Comparison of ENCODE assay signal across 35 cellular contexts in genomic region chr20:45066372-45066771, GRCh38. TPM values are rescaled to one million over a fixed set of nuclear protein-coding genes. Genes with fewer than 3 reads are reported as not detected.
A peak's percentile ranks its signal among the peaks of the same experiment; 100 is the strongest.
DNase-seq lines count a peak whose midpoint lies in the region; ATAC-seq, FAIRE-seq and TF ChIP-seq lines count a peak whose summit lies in the region.
"Had no signal": no experiment of that assay in that cellular context is flagged by ENCODE, and none has a peak within 500 bp of the region (broad histone marks: within the 10 kb centered on the region; RNA-seq: fewer than 3 reads in every experiment).

No MANE protein-coding gene starts in this region.

- no peak overlapping the region for H3K4me2 ChIP-seq in astrocyte (ENCODE audit: low read length)
- no peak overlapping the region for H3K4me2 ChIP-seq in trophoblast cell (ENCODE audit: low read length)

- H2BK5ac ChIP-seq in trophoblast cell (ENCODE audit: low read depth, low read length, poor library complexity) = no peak overlapping the region

- no peak overlapping the region for H2BK120ac ChIP-seq in trophoblast cell (ENCODE audit: insufficient read depth, low read length, poor library complexity)

- DNase-seq in activated CD8-positive, alpha-beta T cell treated with anti-CD3 and anti-CD28 coated beads for 36 hours = no peak
- no peak for DNase-seq in activated CD8-positive, alpha-beta T cell treated with anti-CD3 and anti-CD28 coated beads, Interleukin-2, amount 10 ng/mL, durations not matched to agents 7 days and 5 days
- peak; percentile 68 for DNase-seq in astrocyte (ENCODE audit: low read depth)
- DNase-seq in fibroblast of villous mesenchyme (ENCODE audit: low read depth) = peak; percentile 32
- peak in 1 of 2 donors; percentile 39 for DNase-seq in trophoblast cell
- DNase-seq in 8988T = no peak
- no peak for DNase-seq in GDM1 (lab: John Stamatoyannopoulos, UW)
- no peak for DNase-seq in DMS153 treated with DMSO at 0.1 percent for 48 hours (lab: John Stamatoyannopoulos, UW; ENCODE audit: unreplicated experiment)
- DNase-seq: activated effector memory CD4-positive, alpha-beta T cell treated with Interleukin-2 at 50 U/mL for 16 hours; brain microvascular endothelial cell; C1 segment of cervical spinal cord; Caco-2; DMS79 treated with DMSO at 0.1 percent for 48 hours; GF-D8; GM23248; head of caudate nucleus; MV-4-11; naive thymus-derived CD8-positive, alpha-beta T cell; NCI-H1436 treated with DMSO at 0.1 percent for 48 hours; NCI-H2081 treated with DMSO at 0.1 percent for 48 hours; NCI-H226; NCI-H69; SHP77 treated with DMSO at 0.1 percent for 48 hours; stimulated activated naive B cell treated with anti-CD40 and anti-IgM and Interleukin-4, amounts not matched to agents 10 μg/mL and 1 μg/mL and 100 μg/mL, for 72 hours had no signal

- peak overlapping the region; percentile 13 for H4K91ac ChIP-seq in trophoblast cell (ENCODE audit: low read depth, low read length)

- peaks cover 73% of the 10 kb centered on the region for H3K4me1 Mint-ChIP-seq in activated CD8-positive, alpha-beta T cell treated with anti-CD3 and anti-CD28 coated beads for 36 hours (ENCODE audit: low read depth)
- peaks cover 17% of the 10 kb centered on the region for H3K4me1 Mint-ChIP-seq in activated CD8-positive, alpha-beta T cell treated with anti-CD3 and anti-CD28 coated beads, Interleukin-2, amount 10 ng/mL, durations not matched to agents 7 days and 5 days (ENCODE audit: low read depth)
- peaks cover 15% of the 10 kb centered on the region for H3K4me1 Mint-ChIP-seq in astrocyte (ENCODE audit: low read depth, unreplicated experiment)

- POLR2A ChIA-PET in activated CD8-positive, alpha-beta T cell treated with anti-CD3 and anti-CD28 coated beads for 36 hours (lab: Charles Lee) = no interaction called here
- POLR2A ChIA-PET in activated CD8-positive, alpha-beta T cell treated with anti-CD3 and anti-CD28 coated beads, Interleukin-2, amount 10 ng/mL, durations not matched to agents 7 days and 5 days (lab: Charles Lee) = no interaction called here

- no peak overlapping the region for H3K14ac ChIP-seq in trophoblast cell (ENCODE audit: low read length)

- intact Hi-C loops in activated CD8-positive, alpha-beta T cell treated with anti-CD3 and anti-CD28 coated beads for 36 hours (cut with micrococcal nuclease) = no loop called here

- CTCF ChIA-PET in activated CD8-positive, alpha-beta T cell treated with anti-CD3 and anti-CD28 coated beads for 36 hours (lab: Charles Lee) = interaction anchor here (1.6 to 2.3 kb wide), 2 partner anchors 14 to 30 kb away, joined by 4 to 9 read pairs; no protein-coding TSS in a partner anchor
- CTCF ChIA-PET in activated CD8-positive, alpha-beta T cell treated with anti-CD3 and anti-CD28 coated beads, Interleukin-2, amount 10 ng/mL, durations not matched to agents 7 days and 5 days (lab: Charles Lee) = interaction anchor here (1.2 to 3.8 kb wide), 2 partner anchors 13 to 23 kb away, joined by 3 to 20 read pairs; no protein-coding TSS in a partner anchor

- no peak overlapping the region for H3K4ac ChIP-seq in trophoblast cell (ENCODE audit: low read depth, low read length)

- H3K9me3 Mint-ChIP-seq in activated CD8-positive, alpha-beta T cell treated with anti-CD3 and anti-CD28 coated beads for 36 hours = no peaks in the 10 kb centered on the region
- H3K9me3 Mint-ChIP-seq in activated CD8-positive, alpha-beta T cell treated with anti-CD3 and anti-CD28 coated beads, Interleukin-2, amount 10 ng/mL, durations not matched to agents 7 days and 5 days (ENCODE audit: insufficient read depth) = no peaks in the 10 kb centered on the region
- peaks cover 9% of the 10 kb centered on the region for H3K9me3 Mint-ChIP-seq in astrocyte (ENCODE audit: unreplicated experiment)
- H3K9me3 Mint-ChIP-seq: naive thymus-derived CD8-positive, alpha-beta T cell; stimulated activated naive B cell treated with anti-CD40 and anti-IgM and Interleukin-4, amounts not matched to agents 10 μg/mL and 1 μg/mL and 100 μg/mL, for 72 hours; T-helper 2 cell treated with Interferon-gamma antibody and Interleukin-4, amounts not matched to agents 5 μg/mL and 100 μg/mL, for 36 hours had no signal

- H2AFZ ChIP-seq in astrocyte (ENCODE audit: low read depth, low read length) = no peak overlapping the region
- no peak overlapping the region for H2AFZ ChIP-seq in trophoblast cell (ENCODE audit: insufficient read depth, low read length, poor library complexity)
- H2AFZ ChIP-seq: GM23248 had no signal

- H3K27me3 ChIP-seq in astrocyte (ENCODE audit: insufficient read depth, low read length) (no peaks in the 10 kb centered on the region), trophoblast cell (ENCODE audit: insufficient read depth, low read length) (no peaks in the 10 kb centered on the region)
- H3K27me3 ChIP-seq: brain microvascular endothelial cell, suprapubic skin had no signal

- ATAC-seq in activated CD8-positive, alpha-beta T cell treated with anti-CD3 and anti-CD28 coated beads for 36 hours = no peak
- ATAC-seq in activated CD8-positive, alpha-beta T cell treated with anti-CD3 and anti-CD28 coated beads, Interleukin-2, amount 10 ng/mL, durations not matched to agents 7 days and 5 days = no peak
- ATAC-seq: HepG2; naive thymus-derived CD8-positive, alpha-beta T cell; Panc1; stimulated activated naive B cell treated with anti-CD40 and anti-IgM and Interleukin-4, amounts not matched to agents 10 μg/mL and 1 μg/mL and 100 μg/mL, for 72 hours had no signal

- no peak overlapping the region for H2AK5ac ChIP-seq in trophoblast cell (ENCODE audit: low read length)

- H2BK12ac ChIP-seq in trophoblast cell (ENCODE audit: low read length) = no peak overlapping the region

- peak overlapping the region; percentile 2 for H3K27ac Mint-ChIP-seq in activated CD8-positive, alpha-beta T cell treated with anti-CD3 and anti-CD28 coated beads for 36 hours
- no peak overlapping the region for H3K27ac Mint-ChIP-seq in activated CD8-positive, alpha-beta T cell treated with anti-CD3 and anti-CD28 coated beads, Interleukin-2, amount 10 ng/mL, durations not matched to agents 7 days and 5 days
- no peak overlapping the region for H3K27ac Mint-ChIP-seq in astrocyte (ENCODE audit: unreplicated experiment)
- H3K27ac Mint-ChIP-seq: T-helper 2 cell treated with Interferon-gamma antibody and Interleukin-4, amounts not matched to agents 5 μg/mL and 100 μg/mL, for 36 hours had no signal

- H4K8ac ChIP-seq in trophoblast cell (ENCODE audit: low read depth, low read length) = no peak overlapping the region

- no peak overlapping the region for H3K18ac ChIP-seq in trophoblast cell (ENCODE audit: low read length)

- WGBS in trophoblast cell (ENCODE audit: extremely low coverage, insufficient coverage, insufficient read length) = no CpG with 5 or more reads among the region's 7 CpGs

- H3K36me3 Mint-ChIP-seq in activated CD8-positive, alpha-beta T cell treated with anti-CD3 and anti-CD28 coated beads for 36 hours (ENCODE audit: low read depth) = peaks cover 69% of the 10 kb centered on the region
- H3K36me3 Mint-ChIP-seq in activated CD8-positive, alpha-beta T cell treated with anti-CD3 and anti-CD28 coated beads, Interleukin-2, amount 10 ng/mL, durations not matched to agents 7 days and 5 days (ENCODE audit: low read depth) = peaks cover 72% of the 10 kb centered on the region
- H3K36me3 Mint-ChIP-seq in astrocyte (ENCODE audit: low read depth, unreplicated experiment) = peaks cover 9% of the 10 kb centered on the region

- H3K4me3 Mint-ChIP-seq in activated CD8-positive, alpha-beta T cell treated with anti-CD3 and anti-CD28 coated beads for 36 hours = no peak overlapping the region
- H3K4me3 Mint-ChIP-seq in activated CD8-positive, alpha-beta T cell treated with anti-CD3 and anti-CD28 coated beads, Interleukin-2, amount 10 ng/mL, durations not matched to agents 7 days and 5 days = no peak overlapping the region
- H3K4me3 Mint-ChIP-seq in astrocyte (ENCODE audit: unreplicated experiment) = no peak overlapping the region
- H3K4me3 Mint-ChIP-seq: stimulated activated naive B cell treated with anti-CD40 and anti-IgM and Interleukin-4, amounts not matched to agents 10 μg/mL and 1 μg/mL and 100 μg/mL, for 72 hours; T-helper 2 cell treated with Interferon-gamma antibody and Interleukin-4, amounts not matched to agents 5 μg/mL and 100 μg/mL, for 36 hours had no signal

- H3K36me3 ChIP-seq in astrocyte (ENCODE audit: insufficient read depth, low read length) = peaks cover 3% of the 10 kb centered on the region
- H3K36me3 ChIP-seq in trophoblast cell (ENCODE audit: control insufficient read depth in 1 of 2, insufficient read depth in 2 of 2, low read length in 2 of 2) = peaks cover 3 to 4% of the 10 kb centered on the region in 2 experiments
- H3K36me3 ChIP-seq: brain microvascular endothelial cell, suprapubic skin had no signal

- H3K27ac ChIP-seq in astrocyte (ENCODE audit: low read depth, low read length) (no peak overlapping the region), trophoblast cell (ENCODE audit: low read depth, low read length) (no peak overlapping the region)
- H3K27ac ChIP-seq: 22Rv1, brain microvascular endothelial cell, suprapubic skin had no signal

- H3K79me2 ChIP-seq in astrocyte (ENCODE audit: insufficient read depth, low read length) (peaks cover 12% of the 10 kb centered on the region), trophoblast cell (ENCODE audit: control insufficient read depth, insufficient read depth, low read length, poor library complexity) (peaks cover 8% of the 10 kb centered on the region)

- H4K12ac ChIP-seq in trophoblast cell (ENCODE audit: low read depth, low read length) = no peak overlapping the region

- H3K9ac ChIP-seq in astrocyte (ENCODE audit: low read length) (no peak overlapping the region), trophoblast cell (ENCODE audit: low read length) (no peak overlapping the region)
- H3K9ac ChIP-seq: GM23248 had no signal

- peaks cover 7% of the 10 kb centered on the region for H4K20me1 ChIP-seq in astrocyte (ENCODE audit: insufficient read depth, low read length)

- TF ChIP-seq CTCF in activated CD8-positive, alpha-beta T cell treated with anti-CD3 and anti-CD28 coated beads for 36 hours (IDR thresholded peaks at IDR 0.05) = no peak
- TF ChIP-seq CTCF in astrocyte (IDR thresholded peaks at IDR 0.05; ENCODE audit: insufficient read depth, low read depth, low read length) (no peak), fibroblast of villous mesenchyme (IDR thresholded peaks at IDR 0.05; ENCODE audit: insufficient read depth, low read depth, low read length) (no peak)

- no peaks in the 10 kb centered on the region for H3K9me3 ChIP-seq in astrocyte (ENCODE audit: insufficient read depth, low read depth, low read length)
- H3K9me3 ChIP-seq in trophoblast cell (ENCODE audit: insufficient read depth, low read depth, low read length) = peaks cover 2% of the 10 kb centered on the region
- H3K9me3 ChIP-seq: suprapubic skin had no signal

- no peaks in the 10 kb centered on the region for H3K27me3 Mint-ChIP-seq in activated CD8-positive, alpha-beta T cell treated with anti-CD3 and anti-CD28 coated beads for 36 hours
- H3K27me3 Mint-ChIP-seq in activated CD8-positive, alpha-beta T cell treated with anti-CD3 and anti-CD28 coated beads, Interleukin-2, amount 10 ng/mL, durations not matched to agents 7 days and 5 days (ENCODE audit: low read depth) = no peaks in the 10 kb centered on the region
- H3K27me3 Mint-ChIP-seq in astrocyte (ENCODE audit: low read depth, unreplicated experiment) = no peaks in the 10 kb centered on the region
- H3K27me3 Mint-ChIP-seq: naive thymus-derived CD8-positive, alpha-beta T cell; stimulated activated naive B cell treated with anti-CD40 and anti-IgM and Interleukin-4, amounts not matched to agents 10 μg/mL and 1 μg/mL and 100 μg/mL, for 72 hours had no signal

- no peak overlapping the region for H3K23ac ChIP-seq in trophoblast cell (ENCODE audit: low read length)

- H3K4me3 ChIP-seq in astrocyte (ENCODE audit: insufficient read depth, low read depth, low read length) = no peak overlapping the region
- no peak overlapping the region for H3K4me3 ChIP-seq in fibroblast of villous mesenchyme (ENCODE audit: low read depth, low read length)
- H3K4me3 ChIP-seq in trophoblast cell (ENCODE audit: low read depth, low read length) = no peak overlapping the region
- H3K4me3 ChIP-seq: GM23248, suprapubic skin had no signal

- no peak for FAIRE-seq in astrocyte (lab: Jason Lieb, UNC)
- FAIRE-seq: HepG2 had no signal

- H3K4me1 ChIP-seq in astrocyte (ENCODE audit: insufficient read depth, low read length) (peaks cover 9% of the 10 kb centered on the region), trophoblast cell (ENCODE audit: control insufficient read depth in 1 of 2, insufficient read depth in 2 of 2, low read length in 2 of 2) (peaks cover 10 to 21% of the 10 kb centered on the region in 2 experiments)

- H3K79me1 ChIP-seq in trophoblast cell (ENCODE audit: low read length) = peaks cover 31% of the 10 kb centered on the region

RNA-seq across cellular contexts. Expression of gene KCNS1, which starts 34.6 kb away (rescaled TPM):
- under 1 TPM; 0.38 to 0.54 TPM for total RNA-seq in activated CD8-positive, alpha-beta T cell treated with anti-CD3 and anti-CD28 coated beads for 36 hours
- under 1 TPM; 0.05 to 0.11 TPM for total RNA-seq in activated CD8-positive, alpha-beta T cell treated with anti-CD3 and anti-CD28 coated beads, Interleukin-2, amount 10 ng/mL, durations not matched to agents 7 days and 5 days
- 2.2 and 2.3 TPM in 2 replicates for total RNA-seq in astrocyte
- total RNA-seq in fibroblast of villous mesenchyme = 0.86 and 1.3 TPM in 2 replicates
- 6.1 and 6.8 TPM in 2 replicates for polyA plus RNA-seq in trophoblast cell (2013)
- total RNA-seq: HepG2; LHCN-M2; naive thymus-derived CD8-positive, alpha-beta T cell had no signal
- polyA plus RNA-seq: naive thymus-derived CD8-positive, alpha-beta T cell had no signal

RNA-seq across cellular contexts. Expression of gene WFDC5, which starts 48.6 kb away (rescaled TPM):
- total RNA-seq in activated CD8-positive, alpha-beta T cell treated with anti-CD3 and anti-CD28 coated beads for 36 hours = not detected
- not detected for total RNA-seq in activated CD8-positive, alpha-beta T cell treated with anti-CD3 and anti-CD28 coated beads, Interleukin-2, amount 10 ng/mL, durations not matched to agents 7 days and 5 days
- total RNA-seq in astrocyte = not detected in 2 replicates
- total RNA-seq in fibroblast of villous mesenchyme = not detected in 2 replicates
- polyA plus RNA-seq in trophoblast cell (2013) = not detected in 2 replicates
- total RNA-seq: Caco-2; cerebellum; GM23248; HepG2; LHCN-M2; naive thymus-derived CD8-positive, alpha-beta T cell; osteocyte; skeletal muscle tissue had no signal
- polyA plus RNA-seq: adipose tissue; GM23248; HepG2; naive thymus-derived CD8-positive, alpha-beta T cell had no signal

RNA-seq across cellular contexts. Expression of gene WFDC12, which starts 57.9 kb away (rescaled TPM):
- not detected for total RNA-seq in activated CD8-positive, alpha-beta T cell treated with anti-CD3 and anti-CD28 coated beads for 36 hours
- not detected for total RNA-seq in activated CD8-positive, alpha-beta T cell treated with anti-CD3 and anti-CD28 coated beads, Interleukin-2, amount 10 ng/mL, durations not matched to agents 7 days and 5 days
- total RNA-seq in astrocyte (not detected in 2 replicates), fibroblast of villous mesenchyme (not detected in 2 replicates)
- polyA plus RNA-seq in trophoblast cell (2013) = not detected in 2 replicates
- total RNA-seq: Caco-2; cerebellum; GM23248; HepG2; LHCN-M2; naive thymus-derived CD8-positive, alpha-beta T cell; osteocyte; skeletal muscle tissue; ureter had no signal
- polyA plus RNA-seq: adipose tissue; GM23248; HepG2; naive thymus-derived CD8-positive, alpha-beta T cell had no signal

Comparison
In these comparisons a context has a peak if more than half of its experiments do, and no peak if none do; other contexts are left out.
1. DNase-seq: peak in astrocyte (single experiment) and fibroblast of villous mesenchyme (single experiment); none in activated CD8-positive, alpha-beta T cell treated with anti-CD3 and anti-CD28 coated beads for 36 hours (single experiment), activated CD8-positive, alpha-beta T cell treated with anti-CD3 and anti-CD28 coated beads, Interleukin-2, amount 10 ng/mL, durations not matched to agents 7 days and 5 days (single experiment), 8988T (single experiment), GDM1 (single experiment) and DMS153 treated with DMSO at 0.1 percent for 48 hours (single experiment).